ENCODE assay signal across 26 cellular contexts in genomic region chr22:29630987-29631386, GRCh38.
"Had no signal": no experiment of that assay in that cellular context is flagged by ENCODE, and none has a peak within 500 bp of the region (broad histone marks: within the 10 kb centered on the region; RNA-seq: fewer than 3 reads in every experiment).

No MANE protein-coding gene starts in this region.

- H3K36me3 ChIP-seq: esophagus muscularis mucosa, heart right ventricle, neutrophil, sigmoid colon, tibial artery had no signal

- H3K27ac ChIP-seq: esophagus muscularis mucosa, foreskin keratinocyte, heart right ventricle, neutrophil, tibial artery had no signal

- DNase-seq: activated CD4-positive, alpha-beta memory T cell treated with anti-CD3 and anti-CD28 coated beads, Interleukin-2, amount 10 ng/mL, durations not matched to agents 7 days and 5 days; activated CD4-positive, alpha-beta T cell treated with anti-CD3 and anti-CD28 coated beads, Interleukin-2, amount 10 ng/mL, durations not matched to agents 24 days and 14 days; activated CD4-positive, CD25-positive, alpha-beta regulatory T cell treated with anti-CD3 and anti-CD28 coated beads, Interleukin-2, amount 50 U/mL, for 72 hours; activated CD8-positive, alpha-beta memory T cell treated with anti-CD3 and anti-CD28 coated beads, Interleukin-2, amount 50 U/mL, for 48 hours; activated gamma-delta T cell; activated naive CD4-positive, alpha-beta T cell treated with anti-CD3 and anti-CD28 coated beads, Interleukin-2, amount 10 ng/mL, durations not matched to agents 7 days and 5 days; activated T-cell treated with anti-CD3 and anti-CD28 coated beads, Interleukin-2, amount 50 U/mL, for 24 hours; amniotic stem cell; dermis blood vessel endothelial cell; effector CD4-positive, alpha-beta T cell; foreskin keratinocyte; heart right ventricle; kidney glomerular epithelial cell; naive B cell; nephron progenitor cell; sigmoid colon; small intestine; stimulated activated CD4-positive, alpha-beta T cell treated with anti-CD3 and anti-CD28 coated beads, Interleukin-4, amount 100 ng/mL, for 4 hours; stimulated activated CD8-positive, alpha-beta memory T cell treated with anti-CD3 and anti-CD28 coated beads, Interleukin-4, amount 100 ng/mL, for 48 hours; stimulated activated naive CD8-positive, alpha-beta T cell treated with anti-CD3 and anti-CD28 coated beads, Interleukin-15, amount 100 ng/mL, for 72 hours; tibial artery had no signal

- H3K4me3 ChIP-seq: esophagus muscularis mucosa, heart right ventricle, lung, sigmoid colon, tibial artery had no signal

- H3K9me3 ChIP-seq: esophagus muscularis mucosa, heart right ventricle, neutrophil, sigmoid colon, tibial artery had no signal

- H3K27me3 ChIP-seq: esophagus muscularis mucosa, foreskin keratinocyte, heart right ventricle, neutrophil, sigmoid colon, tibial artery had no signal

- ATAC-seq: foreskin keratinocyte; left lobe of liver; stimulated activated memory B cell treated with anti-CD40 and anti-IgM and Interleukin-4, amounts not matched to agents 10 μg/mL and 1 μg/mL and 100 μg/mL, for 72 hours; stimulated activated naive CD8-positive, alpha-beta T cell treated with anti-CD3 and anti-CD28 coated beads, Interleukin-15, amount 100 ng/mL, for 72 hours had no signal
